Comparison of ENCODE assay signal across 11 cellular contexts in genomic region chr6:27213544-27214125, GRCh38. TPM values are rescaled to one million over a fixed set of nuclear protein-coding genes. Genes with fewer than 3 reads are reported as not detected.
A peak's percentile ranks its signal among the peaks of the same experiment; 100 is the strongest.
DNase-seq lines count a peak whose midpoint lies in the region; ATAC-seq and TF ChIP-seq lines count a peak whose summit lies in the region.
"Had no signal": no experiment of that assay in that cellular context is flagged by ENCODE, and none has a peak within 500 bp of the region (broad histone marks: within the 10 kb centered on the region; RNA-seq: fewer than 3 reads in every experiment).

No MANE protein-coding gene starts in this region.

- intact Hi-C loops in activated CD4-positive, alpha-beta memory T cell treated with anti-CD3 and anti-CD28 coated beads for 36 hours (cut with micrococcal nuclease), result no loop called here
- intact Hi-C loops in sciatic nerve (cut with DNase I), result no loop called here

- no peak overlapping the region for H3K9ac ChIP-seq in H9 (ENCODE audit: extremely low read depth, insufficient read length, low read length)

- no peak overlapping the region for H3K56ac ChIP-seq in H9 (ENCODE audit: insufficient read length, low read depth, low read length)

- peaks cover 7% of the 10 kb centered on the region for H3K27me3 Mint-ChIP-seq in H9 (ENCODE audit: low read depth)
- H3K27me3 Mint-ChIP-seq in activated CD4-positive, alpha-beta memory T cell treated with anti-CD3 and anti-CD28 coated beads for 36 hours, result peaks cover 51% of the 10 kb centered on the region

- CTCF ChIA-PET in AG04449 (lab: Yijun Ruan, JAX), result interaction anchor here (1.3 kb wide), 1 partner anchor 100 kb away, joined by 3 read pairs; no protein-coding TSS in a partner anchor
- CTCF ChIA-PET in activated CD4-positive, alpha-beta memory T cell treated with anti-CD3 and anti-CD28 coated beads for 36 hours (lab: Charles Lee), result no interaction called here

- no peak overlapping the region for H4K5ac ChIP-seq in H9 (ENCODE audit: insufficient read length, low read depth, low read length)

- H2AK5ac ChIP-seq in H9 (ENCODE audit: insufficient read length, low read length), result no peak overlapping the region

- H3K18ac ChIP-seq in H9 (ENCODE audit: insufficient read length, low read depth, low read length), result no peak overlapping the region

- no peaks in the 10 kb centered on the region; a peak in 1 of 5 replicates for H3K9me3 Mint-ChIP-seq in H9
- H3K9me3 Mint-ChIP-seq in activated CD4-positive, alpha-beta memory T cell treated with anti-CD3 and anti-CD28 coated beads for 36 hours, result peaks cover 5% of the 10 kb centered on the region

- peaks cover 0 to 6% of the 10 kb centered on the region in 2 experiments; a peak in 2 of 4 replicates for H3K4me1 Mint-ChIP-seq in H9
- no peaks in the 10 kb centered on the region for H3K4me1 Mint-ChIP-seq in activated CD4-positive, alpha-beta memory T cell treated with anti-CD3 and anti-CD28 coated beads for 36 hours (ENCODE audit: low read depth)

- TF ChIP-seq CTCF in AG04449 (IDR thresholded peaks at IDR 0.05; ENCODE audit: insufficient read depth, low read length, missing control alignments), result no peak
- TF ChIP-seq CTCF in H9 (conservative IDR thresholded peaks at IDR 0.05), result no peak
- no peak for TF ChIP-seq CTCF in hepatocyte (IDR thresholded peaks at IDR 0.05; ENCODE audit: poor library complexity)

- H3K4ac ChIP-seq in H9 (ENCODE audit: low read depth, low read length), result no peak overlapping the region

- H3K4me3 Mint-ChIP-seq in H9, result peak overlapping the region; percentile 94
- no peak overlapping the region for H3K4me3 Mint-ChIP-seq in activated CD4-positive, alpha-beta memory T cell treated with anti-CD3 and anti-CD28 coated beads for 36 hours

- no peak overlapping the region for H2BK15ac ChIP-seq in H9 (ENCODE audit: low read depth, low read length)

- H3K27ac ChIP-seq in H9 (ENCODE audit: insufficient read length, low read depth, low read length) (no peak overlapping the region), hepatocyte (no peak overlapping the region), substantia nigra (ENCODE audit: low read depth, low read length, poor library complexity, severe bottlenecking) (no peak overlapping the region)
- H3K27ac ChIP-seq in effector memory CD4-positive, alpha-beta T cell (ENCODE audit: insufficient read depth, low read length, poor library complexity, severe bottlenecking), result no peak overlapping the region
- H3K27ac ChIP-seq: HL-60, neutrophil had no signal

- POLR2A ChIA-PET in AG04449 (lab: Yijun Ruan, JAX), result no interaction called here
- POLR2A ChIA-PET in activated CD4-positive, alpha-beta memory T cell treated with anti-CD3 and anti-CD28 coated beads for 36 hours (lab: Charles Lee), result no interaction called here

- no peaks in the 10 kb centered on the region for H4K20me1 ChIP-seq in H9 (ENCODE audit: control insufficient read depth, insufficient read depth, insufficient read length)
- H4K20me1 ChIP-seq in hepatocyte (ENCODE audit: insufficient read depth, poor library complexity, severe bottlenecking), result no peaks in the 10 kb centered on the region

- ATAC-seq in sciatic nerve, result no peak

- no peaks in the 10 kb centered on the region for H3K23me2 ChIP-seq in H9 (ENCODE audit: insufficient read length, low read depth, low read length, poor library complexity, severe bottlenecking)

- H2AFZ ChIP-seq in H9 (ENCODE audit: low read length), result no peak overlapping the region
- H2AFZ ChIP-seq in hepatocyte, result peak overlapping the region; percentile 69

- no peaks in the 10 kb centered on the region for H3K79me1 ChIP-seq in H9 (ENCODE audit: insufficient read depth, low read depth, low read length, poor library complexity, severe bottlenecking)

- H3K36me3 ChIP-seq in hepatocyte (replicated peaks; ENCODE audit: insufficient read depth, low read depth), result no peaks in the 10 kb centered on the region
- no peaks in the 10 kb centered on the region for H3K36me3 ChIP-seq in effector memory CD4-positive, alpha-beta T cell (ENCODE audit: control insufficient read depth, insufficient read depth, low read length)
- H3K36me3 ChIP-seq: neutrophil had no signal

- no peak overlapping the region for H4K91ac ChIP-seq in H9 (ENCODE audit: insufficient read length, low read depth, low read length)

- H3K4me1 ChIP-seq in H9 (ENCODE audit: insufficient read depth, low read length) (peaks cover 5% of the 10 kb centered on the region), hepatocyte (ENCODE audit: insufficient read depth) (no peaks in the 10 kb centered on the region)
- no peaks in the 10 kb centered on the region for H3K4me1 ChIP-seq in effector memory CD4-positive, alpha-beta T cell (ENCODE audit: control insufficient read depth, insufficient read depth, low read length, poor library complexity, severe bottlenecking)

- H3K27ac Mint-ChIP-seq in H9, result no peak overlapping the region
- H3K27ac Mint-ChIP-seq in activated CD4-positive, alpha-beta memory T cell treated with anti-CD3 and anti-CD28 coated beads for 36 hours, result no peak overlapping the region

- no peak overlapping the region for H2BK20ac ChIP-seq in H9 (ENCODE audit: low read depth, low read length, poor library complexity, severe bottlenecking)

- no peaks in the 10 kb centered on the region for H3K9me2 ChIP-seq in hepatocyte (replicated peaks; ENCODE audit: insufficient read depth)

- H3K27me3 ChIP-seq in H9 (ENCODE audit: insufficient read depth, low read length), result no peaks in the 10 kb centered on the region
- H3K27me3 ChIP-seq in hepatocyte, result no peaks in the 10 kb centered on the region
- H3K27me3 ChIP-seq in effector memory CD4-positive, alpha-beta T cell (replicated peaks; ENCODE audit: control insufficient read depth, insufficient read depth, low read length, poor library complexity, severe bottlenecking), result peaks cover 19% of the 10 kb centered on the region

- DNase-seq in AG04449 (ENCODE audit: low read depth, low spot score) (no peak), H9 (peak; percentile 73), hepatocyte (ENCODE audit: low spot score) (peak; percentile 53), sciatic nerve (ENCODE audit: low spot score) (no peak), substantia nigra (lab: John Stamatoyannopoulos, UW) (no peak), UCSD-AML1 (lab: John Stamatoyannopoulos, UW; ENCODE audit: unreplicated experiment) (no peak)
- DNase-seq in activated CD4-positive, alpha-beta memory T cell treated with anti-CD3 and anti-CD28 coated beads for 36 hours, result peak; percentile 14
- DNase-seq in effector memory CD4-positive, alpha-beta T cell, result no peak
- DNase-seq: NCI-H748 treated with DMSO at 0.1 percent for 48 hours had no signal

- no peak overlapping the region for H2BK12ac ChIP-seq in H9 (ENCODE audit: insufficient read length, low read depth, low read length)

- H3K4me3 ChIP-seq in AG04449 (ENCODE audit: low read depth, low read length), result peak overlapping the region; percentile 30; the same call in 1 of the 2 replicates
- H3K4me3 ChIP-seq in hepatocyte, result peak overlapping the region; percentile 33
- no peak overlapping the region for H3K4me3 ChIP-seq in effector memory CD4-positive, alpha-beta T cell (ENCODE audit: insufficient read depth, low read depth, low read length, poor library complexity, severe bottlenecking)

- H3K4me2 ChIP-seq in H9 (ENCODE audit: insufficient read depth, insufficient read length, low read length) (peak overlapping the region; percentile 12), hepatocyte (peak overlapping the region; percentile 82)

- H2BK120ac ChIP-seq in H9 (ENCODE audit: low read depth, low read length, poor library complexity, severe bottlenecking), result no peak overlapping the region

- H2BK5ac ChIP-seq in H9 (ENCODE audit: insufficient read length, low read length), result no peak overlapping the region

- H3T11ph ChIP-seq in H9 (ENCODE audit: low read length), result no peak overlapping the region

- no CpG with 5 or more reads among the region's 29 CpGs for WGBS in H9 (ENCODE audit: extremely low coverage, insufficient read length, low lambda C conversion rate)
- 23% methylated on average over 29 of the region's 29 CpGs for WGBS in hepatocyte (ENCODE audit: low lambda C conversion rate, missing lambda C conversion rate)

- no peaks in the 10 kb centered on the region; a peak in 1 of 7 replicates for H3K36me3 Mint-ChIP-seq in H9 (ENCODE audit: insufficient read depth in 1 of 3, low read depth in 3 of 3)
- peaks cover 3% of the 10 kb centered on the region for H3K36me3 Mint-ChIP-seq in activated CD4-positive, alpha-beta memory T cell treated with anti-CD3 and anti-CD28 coated beads for 36 hours

- no peak overlapping the region for H4K8ac ChIP-seq in H9 (replicated peaks; ENCODE audit: insufficient read length, low read depth, low read length)

- H3K23ac ChIP-seq in H9 (ENCODE audit: insufficient read length, low read depth, low read length), result no peak overlapping the region

- no peak overlapping the region for H3K14ac ChIP-seq in H9 (ENCODE audit: insufficient read depth, low read length)

- no peaks in the 10 kb centered on the region for H3K79me2 ChIP-seq in H9 (ENCODE audit: insufficient read depth, low read length)
- no peaks in the 10 kb centered on the region for H3K79me2 ChIP-seq in hepatocyte

- H3K9me3 ChIP-seq in H9 (ENCODE audit: control insufficient read depth, low read depth, low read length), result no peaks in the 10 kb centered on the region
- H3K9me3 ChIP-seq in hepatocyte (ENCODE audit: low read depth), result no peaks in the 10 kb centered on the region
- H3K9me3 ChIP-seq in effector memory CD4-positive, alpha-beta T cell (ENCODE audit: control insufficient read depth, low read length), result no peaks in the 10 kb centered on the region
- H3K9me3 ChIP-seq: neutrophil had no signal

RNA-seq across cellular contexts. Expression of gene PRSS16, which starts 33.9 kb away (rescaled TPM):
- 14.8 and 17.7 TPM in 2 replicates for total RNA-seq in H9 (2021)
- 1 to 10 TPM; 2.3 to 2.4 TPM for total RNA-seq in activated CD4-positive, alpha-beta memory T cell treated with anti-CD3 and anti-CD28 coated beads for 36 hours
- 9.9 and 11.2 TPM in 2 replicates for total RNA-seq in hepatocyte
- 11.7 and 19.4 TPM in 2 replicates for polyA plus RNA-seq in hepatocyte
- total RNA-seq in sciatic nerve, result 0.67 TPM

Comparison
In these comparisons a context has a peak if more than half of its experiments do, and no peak if none do; other contexts are left out.
1. DNase-seq: peak in H9 (single experiment), activated CD4-positive, alpha-beta memory T cell treated with anti-CD3 and anti-CD28 coated beads for 36 hours (single experiment) and hepatocyte (single experiment); none in AG04449 (single experiment), sciatic nerve (single experiment), substantia nigra (0 of 49), UCSD-AML1 (single experiment) and effector memory CD4-positive, alpha-beta T cell (0 of 3).